20 cellular contexts compared by ENCODE assay signal in the genomic region with DNA sequence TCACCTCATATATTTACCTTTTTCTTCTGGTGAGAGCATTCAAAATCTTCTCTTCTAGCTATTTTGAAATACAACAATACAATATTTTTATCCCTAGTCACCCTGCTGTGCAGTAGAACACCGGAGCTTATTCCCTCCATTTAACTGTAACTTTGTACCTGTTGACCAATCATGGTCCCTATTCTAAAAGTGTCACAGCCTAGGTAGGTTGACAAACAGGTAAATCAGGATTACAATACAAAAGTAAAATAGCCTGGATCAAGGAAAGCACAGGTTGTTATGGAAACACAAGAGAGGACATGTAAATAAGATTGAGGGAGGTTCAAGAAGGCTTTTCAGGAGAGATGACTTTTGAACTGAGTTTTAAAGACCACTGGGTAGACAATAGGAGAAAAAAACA.
DNase-seq lines count a peak whose midpoint lies in the region; ATAC-seq and TF ChIP-seq lines count a peak whose summit lies in the region.
"Had no signal": no experiment of that assay in that cellular context is flagged by ENCODE, and none has a peak within 500 bp of the region (broad histone marks: within the 10 kb centered on the region; RNA-seq: fewer than 3 reads in every experiment).

No MANE protein-coding gene starts in this region.

- H3F3A ChIP-seq in GM23338 (replicated peaks; ENCODE audit: low read depth) (no peaks in the 10 kb centered on the region), smooth muscle cell (ENCODE audit: low read depth) (no peaks in the 10 kb centered on the region)

- no peak overlapping the region for H2AFZ ChIP-seq in GM23338
- H2AFZ ChIP-seq in hepatocyte = no peak overlapping the region
- no peak overlapping the region for H2AFZ ChIP-seq in smooth muscle cell (ENCODE audit: low read depth)

- no peak overlapping the region for H3K4me3 Mint-ChIP-seq in GM23338
- H3K4me3 Mint-ChIP-seq: IgD-negative memory B cell had no signal

- no peaks in the 10 kb centered on the region for H3K9me3 ChIP-seq in hepatocyte (ENCODE audit: low read depth)
- H3K9me3 ChIP-seq in smooth muscle cell (replicated peaks; ENCODE audit: low read depth) = no peaks in the 10 kb centered on the region
- H3K9me3 ChIP-seq: BE2C had no signal

- H3K4me2 ChIP-seq in GM23338 (no peak overlapping the region), hepatocyte (no peak overlapping the region), smooth muscle cell (no peak overlapping the region)

- ATAC-seq in GM23338 = no peak
- ATAC-seq in HG03025 (IDR thresholded peaks at IDR 0.05; ENCODE audit: low FRiP score, unreplicated experiment) = no peak

- 80% methylated on average over 1 of the region's 1 CpG for WGBS in hepatocyte (ENCODE audit: low lambda C conversion rate, missing lambda C conversion rate)
- 83% methylated on average over 1 of the region's 1 CpG for WGBS in smooth muscle cell (ENCODE audit: low lambda C conversion rate)

- H3K4me1 Mint-ChIP-seq in GM23338 = peaks cover 9% of the 10 kb centered on the region
- H3K4me1 Mint-ChIP-seq: IgD-negative memory B cell had no signal

- no peaks in the 10 kb centered on the region for H3K36me3 Mint-ChIP-seq in GM23338 (ENCODE audit: low read depth)
- H3K36me3 Mint-ChIP-seq: IgD-negative memory B cell had no signal

- H3K9me2 ChIP-seq in GM23338 (ENCODE audit: insufficient read depth) (no peaks in the 10 kb centered on the region), hepatocyte (replicated peaks; ENCODE audit: insufficient read depth) (no peaks in the 10 kb centered on the region)

- DNase-seq in GM23338 (ENCODE audit: low spot score) (peak; percentile 19), NCI-H510A treated with DMSO at 0.1 percent for 48 hours (lab: John Stamatoyannopoulos, UW) (peak; percentile 32), hepatocyte (ENCODE audit: low spot score) (no peak), smooth muscle cell (lab: John Stamatoyannopoulos, UW; ENCODE audit: unreplicated experiment) (no peak), SHP77 (lab: John Stamatoyannopoulos, UW) (no peak), NCI-H82 treated with DMSO at 0.1 percent for 48 hours (lab: John Stamatoyannopoulos, UW; ENCODE audit: unreplicated experiment) (no peak)
- DNase-seq: BE2C, DMS 273 treated with DMSO at 0.1 percent for 48 hours, GDM1, GOT3, HCEC 1CT, NCI-H1105, NCI-H2029 treated with DMSO at 0.1 percent for 48 hours, NCI-H2171 treated with DMSO at 0.1 percent for 48 hours, NCI-H446, NCI-H69, OCI-M1, Right ventricle myocardium superior had no signal

- no peaks in the 10 kb centered on the region for H3K79me2 ChIP-seq in GM23338 (replicated peaks; ENCODE audit: insufficient read depth)
- H3K79me2 ChIP-seq in hepatocyte = no peaks in the 10 kb centered on the region
- H3K79me2 ChIP-seq in smooth muscle cell (ENCODE audit: low read depth) = no peaks in the 10 kb centered on the region

- H4K20me1 ChIP-seq in GM23338 (replicated peaks; ENCODE audit: insufficient read depth) = no peaks in the 10 kb centered on the region
- no peaks in the 10 kb centered on the region for H4K20me1 ChIP-seq in hepatocyte (ENCODE audit: insufficient read depth, poor library complexity, severe bottlenecking)
- H4K20me1 ChIP-seq in smooth muscle cell (ENCODE audit: low read depth) = no peaks in the 10 kb centered on the region

- H3K27me3 Mint-ChIP-seq in GM23338 (ENCODE audit: insufficient read depth, low read depth, poor library complexity) = no peaks in the 10 kb centered on the region
- H3K27me3 Mint-ChIP-seq: IgD-negative memory B cell had no signal

- H3K4me3 ChIP-seq in GM23338 (no peak overlapping the region), hepatocyte (no peak overlapping the region), smooth muscle cell (no peak overlapping the region)

- no peaks in the 10 kb centered on the region; the same call in 2 of the 3 replicates for H3K9me3 Mint-ChIP-seq in GM23338

- H3K4me1 ChIP-seq in GM23338 (ENCODE audit: insufficient read depth) (no peaks in the 10 kb centered on the region), hepatocyte (ENCODE audit: insufficient read depth) (no peaks in the 10 kb centered on the region), smooth muscle cell (ENCODE audit: low read depth) (peaks cover 9% of the 10 kb centered on the region)
- H3K4me1 ChIP-seq: BE2C had no signal

- no peak for TF ChIP-seq CTCF in GM23338 (conservative IDR thresholded peaks at IDR 0.05; ENCODE audit: low read depth in 2 of 2)
- TF ChIP-seq CTCF in hepatocyte (IDR thresholded peaks at IDR 0.05; ENCODE audit: poor library complexity) = no peak
- no peak for TF ChIP-seq CTCF in smooth muscle cell (IDR thresholded peaks at IDR 0.05; ENCODE audit: borderline replicate concordance, insufficient read depth, poor library complexity, severe bottlenecking)

- no peaks in the 10 kb centered on the region for H3K27me3 ChIP-seq in GM23338 (ENCODE audit: insufficient read depth)
- H3K27me3 ChIP-seq in hepatocyte = no peaks in the 10 kb centered on the region
- no peaks in the 10 kb centered on the region for H3K27me3 ChIP-seq in smooth muscle cell (ENCODE audit: low read depth)
- H3K27me3 ChIP-seq: BE2C had no signal

- H3K36me3 ChIP-seq in GM23338 (ENCODE audit: insufficient read depth) = no peaks in the 10 kb centered on the region
- H3K36me3 ChIP-seq in hepatocyte (replicated peaks; ENCODE audit: insufficient read depth, low read depth) = no peaks in the 10 kb centered on the region
- H3K36me3 ChIP-seq in smooth muscle cell (ENCODE audit: low read depth) = no peaks in the 10 kb centered on the region
- H3K36me3 ChIP-seq: BE2C had no signal

- H3K27ac ChIP-seq in GM23338 (ENCODE audit: low read depth) = no peak overlapping the region
- peak overlapping the region; percentile 22 for H3K27ac ChIP-seq in hepatocyte
- H3K27ac ChIP-seq in smooth muscle cell (ENCODE audit: low read depth) = peak overlapping the region; percentile 84

- H3K27ac Mint-ChIP-seq in GM23338 = no peak overlapping the region
- H3K27ac Mint-ChIP-seq: IgD-negative memory B cell had no signal

- peak overlapping the region; percentile 60 for H3K9ac ChIP-seq in smooth muscle cell (ENCODE audit: low read depth)

TF ChIP-seq in GM23338, 12 proteins besides CTCF, POLR2A, EP300 and RAD21 (continues in another document):
- TF ChIP-seq JUNB (IDR thresholded peaks at IDR 0.05; ENCODE audit: unreplicated experiment) (no peak), ZNF114 (CRISPR knock-in tag; IDR thresholded peaks at IDR 0.05) (no peak), EZH2 (IDR thresholded peaks at IDR 0.05; ENCODE audit: low read depth, unreplicated experiment) (no peak), ZNF462 (CRISPR knock-in tag; IDR thresholded peaks at IDR 0.05) (no peak)

Comparison
In these comparisons a context has a peak if more than half of its experiments do, and no peak if none do; other contexts are left out.
1. DNase-seq: peak in GM23338 (single experiment) and NCI-H510A treated with DMSO at 0.1 percent for 48 hours (single experiment); none in hepatocyte (single experiment), smooth muscle cell (single experiment), SHP77 (0 of 2) and NCI-H82 treated with DMSO at 0.1 percent for 48 hours (single experiment).